9 cellular contexts compared by ENCODE assay signal in the genomic region with DNA sequence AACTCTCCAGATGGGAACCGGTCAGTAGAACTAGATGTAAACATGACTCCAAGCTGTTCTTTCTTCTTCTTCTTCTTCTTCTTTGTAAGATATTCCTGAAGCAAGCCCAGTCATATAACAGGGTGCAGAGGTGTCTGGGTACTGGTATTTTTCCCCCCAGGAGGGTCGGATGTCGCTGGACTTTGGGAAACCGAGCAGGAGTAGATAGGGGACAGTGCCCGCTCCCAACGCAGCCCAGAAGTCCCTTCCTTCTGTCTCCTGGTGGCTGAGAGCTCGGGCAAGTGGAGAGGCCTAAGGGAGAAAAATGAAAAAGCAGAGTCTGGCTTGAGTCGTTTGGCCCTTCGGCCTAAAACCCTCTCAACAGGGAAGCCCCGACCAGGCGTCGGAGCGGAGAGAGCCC. TPM values are rescaled to one million over a fixed set of nuclear protein-coding genes. Genes with fewer than 3 reads are reported as not detected.
A peak's percentile ranks its signal among the peaks of the same experiment; 100 is the strongest.
DNase-seq lines count a peak whose midpoint lies in the region; ATAC-seq, FAIRE-seq and TF ChIP-seq lines count a peak whose summit lies in the region.
"Not testable (repeated sequence)": the region's sequence is repeated elsewhere in the genome, so short reads cannot be mapped to it uniquely, and the experiment has no call there.
"Had no signal": no experiment of that assay in that cellular context is flagged by ENCODE, and none has a peak within 500 bp of the region (broad histone marks: within the 10 kb centered on the region; RNA-seq: fewer than 3 reads in every experiment).

No MANE protein-coding gene starts in this region.

- not testable (repeated sequence) for H3K9me3 ChIP-seq in CD8-positive, alpha-beta T cell (ENCODE audit: low read length); adipocyte (ENCODE audit: control insufficient read depth, low read length); kidney (ENCODE audit: control insufficient read depth in 1 of 2, low read length in 2 of 2); sigmoid colon; thoracic aorta

- not testable (repeated sequence) for H3K9me3 Mint-ChIP-seq in CD8-positive, alpha-beta T cell; natural killer cell

- POLR2A ChIA-PET in CD8-positive, alpha-beta T cell (lab: Charles Lee): not testable (repeated sequence)

- not testable (repeated sequence) for H3K36me3 Mint-ChIP-seq in CD8-positive, alpha-beta T cell; natural killer cell

- not testable (repeated sequence) for FAIRE-seq in kidney (lab: Jason Lieb, UNC)

- peaks cover 23% of the 10 kb centered on the region for H3K4me1 Mint-ChIP-seq in CD8-positive, alpha-beta T cell (ENCODE audit: low read depth)
- peaks cover 36 to 38% of the 10 kb centered on the region in 2 donors for H3K4me1 Mint-ChIP-seq in natural killer cell

- H3K9ac ChIP-seq in adipocyte (ENCODE audit: low read length) (peak overlapping the region; percentile 81), kidney (ENCODE audit: low read length in 2 of 2) (peak overlapping the region in 1 of 2 donors; percentile 44)

- WGBS in sigmoid colon, 2 donors: 73 to 81% methylated on average over 13 of the region's 13 CpGs

- H3K27ac ChIP-seq in CD8-positive, alpha-beta T cell (ENCODE audit: low read depth, low read length): not testable (repeated sequence)
- peak overlapping the region; percentile 76 to 81 for H3K27ac ChIP-seq in kidney (ENCODE audit: low read depth in 2 of 2, low read length in 2 of 2)
- peak overlapping the region; percentile 72 to 90 (median 81) for H3K27ac ChIP-seq in sigmoid colon
- H3K27ac ChIP-seq in thoracic aorta: peak overlapping the region in 1 of 2 donors; percentile 34

- H3K27me3 Mint-ChIP-seq in CD8-positive, alpha-beta T cell (ENCODE audit: low read depth); natural killer cell (ENCODE audit: low read depth in 2 of 2): not testable (repeated sequence)

- H3K36me3 ChIP-seq in CD8-positive, alpha-beta T cell (ENCODE audit: insufficient read depth, low read length); adipocyte (ENCODE audit: control insufficient read depth, insufficient read depth, low read length, severe bottlenecking); kidney (ENCODE audit: control insufficient read depth in 1 of 2, insufficient read depth in 2 of 2, low read length in 2 of 2); sigmoid colon; thoracic aorta: not testable (repeated sequence)

- peak overlapping the region; percentile 6 for H3K27ac Mint-ChIP-seq in CD8-positive, alpha-beta T cell
- H3K27ac Mint-ChIP-seq in natural killer cell: peak overlapping the region; percentile 44 to 99

- not testable (repeated sequence) for TF ChIP-seq POLR2A in sigmoid colon (IDR thresholded peaks at IDR 0.05)

- not testable (repeated sequence) for H3K4me1 ChIP-seq in CD8-positive, alpha-beta T cell (ENCODE audit: insufficient read depth, low read length); adipocyte (ENCODE audit: control insufficient read depth, insufficient read depth, low read length); kidney (ENCODE audit: control insufficient read depth in 1 of 2, insufficient read depth in 1 of 2, low read depth in 1 of 2, low read length in 2 of 2); thoracic aorta (ENCODE audit: control insufficient read depth in 1 of 2, low read depth in 2 of 2)
- H3K4me1 ChIP-seq in sigmoid colon: peaks cover 0 to 21% (median 8%) of the 10 kb centered on the region in 4 donors

- TF ChIP-seq EP300 in sigmoid colon (IDR thresholded peaks at IDR 0.05): not testable (repeated sequence)

- not testable (repeated sequence) for H3K4me3 ChIP-seq in CD8-positive, alpha-beta T cell (ENCODE audit: low read depth, low read length)
- H3K4me3 ChIP-seq in adipocyte (ENCODE audit: low read length): peak overlapping the region; percentile 66
- H3K4me3 ChIP-seq in epithelial cell of proximal tubule (ENCODE audit: low read depth, low read length): peak overlapping the region; percentile 44
- H3K4me3 ChIP-seq in kidney (ENCODE audit: low read length in 2 of 2): peak overlapping the region in 1 of 2 donors; percentile 37
- H3K4me3 ChIP-seq in sigmoid colon: peak overlapping the region in 3 of 4 donors; percentile 18 to 42 (median 37)
- peak overlapping the region; percentile 7 for H3K4me3 ChIP-seq in thoracic aorta

- CTCF ChIA-PET in CD8-positive, alpha-beta T cell (lab: Charles Lee): not testable (repeated sequence)

- H3K27me3 ChIP-seq in CD8-positive, alpha-beta T cell (ENCODE audit: insufficient read depth, low read length); adipocyte (replicated peaks; ENCODE audit: control insufficient read depth, insufficient read depth, low read length); sigmoid colon; thoracic aorta (replicated peaks; ENCODE audit: insufficient read depth): not testable (repeated sequence)

- not testable (repeated sequence) for DNase-seq in CD8-positive, alpha-beta T cell; adipocyte (ENCODE audit: low read depth); epithelial cell of proximal tubule (ENCODE audit: low read depth); kidney; natural killer cell; sigmoid colon; thoracic aorta (ENCODE audit: low spot score)
- DNase-seq in NCI-H2171 treated with DMSO at 0.1 percent for 48 hours (lab: John Stamatoyannopoulos, UW): peak; percentile 8

- not testable (repeated sequence) for H3K4me3 Mint-ChIP-seq in CD8-positive, alpha-beta T cell
- H3K4me3 Mint-ChIP-seq in natural killer cell: peak overlapping the region; percentile 38

- not testable (repeated sequence) for TF ChIP-seq CTCF in CD8-positive, alpha-beta T cell (IDR thresholded peaks at IDR 0.05); epithelial cell of proximal tubule (conservative IDR thresholded peaks at IDR 0.05; ENCODE audit: low read depth, low read length); kidney (IDR thresholded peaks at IDR 0.05; ENCODE audit: borderline replicate concordance, extremely low read depth, insufficient read depth); natural killer cell (IDR thresholded peaks at IDR 0.05); sigmoid colon (IDR thresholded peaks at IDR 0.05); thoracic aorta (IDR thresholded peaks at IDR 0.05)

- ATAC-seq in CD8-positive, alpha-beta T cell; natural killer cell; thoracic aorta (ENCODE audit: insufficient number of reproducible peaks, low FRiP score, low read depth): not testable (repeated sequence)

- intact Hi-C loops in CD8-positive, alpha-beta T cell (cut with DNase I, micrococcal nuclease); kidney (cut with DNase I); natural killer cell (cut with micrococcal nuclease): not testable (repeated sequence)
- intact Hi-C loops in sigmoid colon (cut with DNase I): loop anchor here (2.0 kb wide), 1 partner anchor 24 kb away; no protein-coding TSS in a partner anchor

RNA-seq across cellular contexts. Expression of gene HOXC4, which starts 25.5 kb away (rescaled TPM):
- under 1 TPM; 0.54 to 0.58 TPM for total RNA-seq in CD8-positive, alpha-beta T cell
- total RNA-seq in epithelial cell of proximal tubule (2.8 and 3.3 TPM in 2 replicates), kidney (24.5 TPM), natural killer cell (1 to 10 TPM in 2 of 3 donors, under 1 TPM in 1; 0.95 to 3.2 (median 1.8) TPM), sigmoid colon (1 to 10 TPM in 1 of 4 donors, under 1 TPM in 2, not detected in 1; 0.66 to 1.2 (median 0.71) TPM), thoracic aorta (1 to 10 TPM in 1 of 2 donors, not detected in 1; 1.2 TPM)
- polyA plus RNA-seq in kidney (ENCODE audit: insufficient read depth, low read depth, low replicate concordance) (13.9 TPM), sigmoid colon (under 1 TPM in 1 of 3 donors, not detected in 2; 0.38 TPM)

RNA-seq across cellular contexts. Expression of gene HOXC5, which starts 46.3 kb away (rescaled TPM):
- not detected for total RNA-seq in CD8-positive, alpha-beta T cell
- total RNA-seq in epithelial cell of proximal tubule (0.80 and 1.2 TPM in 2 replicates), kidney (4.8 TPM), natural killer cell (under 1 TPM in 1 of 3 donors, not detected in 2; 0.20 TPM), sigmoid colon (1 to 10 TPM in 1 of 4 donors, not detected in 3; 1.4 TPM), thoracic aorta (1 to 10 TPM in 1 of 2 donors, not detected in 1; 1.8 TPM)
- polyA plus RNA-seq in kidney (ENCODE audit: insufficient read depth, low read depth, low replicate concordance) (0.24 TPM), sigmoid colon (under 1 TPM in 1 of 3 donors, not detected in 2; 0.03 TPM)
- total RNA-seq: CD4-positive, CD25-positive, alpha-beta regulatory T cell had no signal
- polyA plus RNA-seq: CD4-positive, CD25-positive, alpha-beta regulatory T cell had no signal

RNA-seq across cellular contexts. Expression of gene HOXC6, which starts 50.9 kb away (rescaled TPM):
- total RNA-seq in CD8-positive, alpha-beta T cell: not detected
- total RNA-seq in epithelial cell of proximal tubule (2.7 and 3.2 TPM in 2 replicates), kidney (22.0 TPM), natural killer cell (not detected), sigmoid colon (not detected), thoracic aorta (not detected)
- polyA plus RNA-seq in kidney (ENCODE audit: insufficient read depth, low read depth, low replicate concordance) (11.4 TPM), sigmoid colon (not detected)
- total RNA-seq: CD4-positive, CD25-positive, alpha-beta regulatory T cell had no signal
- polyA plus RNA-seq: CD4-positive, CD25-positive, alpha-beta regulatory T cell had no signal
